In the genomic region with DNA sequence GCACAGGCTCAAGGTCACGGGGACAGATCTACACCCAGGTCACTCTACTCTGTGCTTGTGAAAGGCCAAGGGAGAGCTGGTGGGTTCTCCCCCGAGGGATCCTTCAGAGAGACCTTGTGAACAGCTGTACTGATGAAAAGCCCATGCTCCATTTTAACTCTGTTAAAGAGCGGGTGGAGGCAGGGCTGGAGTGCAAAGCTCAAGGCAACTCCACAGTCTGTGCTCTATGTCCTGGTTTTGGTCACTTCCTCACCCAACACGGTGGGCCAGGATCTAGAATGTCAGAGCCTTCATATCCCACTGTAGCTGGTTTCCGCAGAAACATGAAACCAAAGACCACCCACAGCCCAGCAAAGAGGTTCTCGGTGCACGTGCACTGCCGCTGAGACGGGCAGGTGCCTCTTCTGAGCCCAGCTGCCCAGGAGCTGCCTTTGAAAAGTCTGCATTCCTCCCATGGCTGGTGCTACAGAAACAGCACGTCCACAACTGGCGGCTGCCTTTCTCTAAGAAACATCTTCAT, we compare ENCODE assay signal across 32 cellular contexts.
"Had no signal": no experiment of that assay in that cellular context is flagged by ENCODE, and none has a peak within 500 bp of the region (broad histone marks: within the 10 kb centered on the region; RNA-seq: fewer than 3 reads in every experiment).

No MANE protein-coding gene starts in this region.

- H3K36me3 ChIP-seq: ascending aorta, esophagus squamous epithelium, gastroesophageal sphincter, WERI-Rb-1 had no signal

- H3K27me3 Mint-ChIP-seq: activated CD8-positive, alpha-beta memory T cell treated with anti-CD3 and anti-CD28 coated beads, Interleukin-2, amount 10 ng/mL, durations not matched to agents 7 days and 5 days; activated naive CD4-positive, alpha-beta T cell treated with anti-CD3 and anti-CD28 coated beads, Interleukin-2, amount 10 ng/mL, durations not matched to agents 7 days and 5 days; effector memory CD8-positive, alpha-beta T cell; T-helper 17 cell had no signal

- H3K4me1 Mint-ChIP-seq: activated B cell treated with CpG ODN at 0.5 μM for 24 hours; activated CD8-positive, alpha-beta memory T cell treated with anti-CD3 and anti-CD28 coated beads, Interleukin-2, amount 10 ng/mL, durations not matched to agents 7 days and 5 days; activated naive CD4-positive, alpha-beta T cell treated with anti-CD3 and anti-CD28 coated beads, Interleukin-2, amount 10 ng/mL, durations not matched to agents 7 days and 5 days; activated naive CD8-positive, alpha-beta T cell treated with anti-CD3 and anti-CD28 coated beads, Interleukin-2, amount 10 ng/mL, durations not matched to agents 7 days and 5 days; T-helper 17 cell had no signal

- H3K27ac ChIP-seq: ascending aorta, brain microvascular endothelial cell, epithelial cell of prostate, esophagus squamous epithelium, gastroesophageal sphincter, WERI-Rb-1 had no signal

- H3K9me3 Mint-ChIP-seq: activated B cell treated with CpG ODN at 0.5 μM for 24 hours; activated naive CD4-positive, alpha-beta T cell treated with anti-CD3 and anti-CD28 coated beads, Interleukin-2, amount 10 ng/mL, durations not matched to agents 7 days and 5 days; activated T-helper 1 cell treated with anti-CD3 and anti-CD28 coated beads, Interleukin-12 subunit alpha, Interleukin-12 subunit beta, Interleukin-2, Interleukin-4 antibody, amounts not matched to agents 30 ng/mL and 10 ng/mL and 1 ng/mL, durations not matched to agents 14 hours and 24 hours and 36 hours; T-helper 2 cell treated with Interferon-gamma antibody and Interleukin-4, amounts not matched to agents 5 μg/mL and 100 μg/mL, for 36 hours had no signal

- H3K27ac Mint-ChIP-seq: activated B cell treated with CpG ODN at 0.5 μM for 24 hours; activated CD8-positive, alpha-beta memory T cell treated with anti-CD3 and anti-CD28 coated beads, Interleukin-2, amount 10 ng/mL, durations not matched to agents 7 days and 5 days; activated CD8-positive, alpha-beta T cell treated with anti-CD3 and anti-CD28 coated beads for 36 hours; activated naive CD4-positive, alpha-beta T cell treated with anti-CD3 and anti-CD28 coated beads, Interleukin-2, amount 10 ng/mL, durations not matched to agents 7 days and 5 days; activated naive CD4-positive, alpha-beta T cell treated with anti-CD3 and anti-CD28 coated beads, Interleukin-2, amount 50 U/mL, for 72 hours; activated naive CD8-positive, alpha-beta T cell treated with anti-CD3 and anti-CD28 coated beads, Interleukin-2, amount 10 ng/mL, durations not matched to agents 7 days and 5 days; activated T-helper 1 cell treated with anti-CD3 and anti-CD28 coated beads, Interleukin-12 subunit alpha, Interleukin-12 subunit beta, Interleukin-2, Interleukin-4 antibody, amounts not matched to agents 30 ng/mL and 10 ng/mL and 1 ng/mL, durations not matched to agents 14 hours and 24 hours and 36 hours; effector memory CD8-positive, alpha-beta T cell; T-helper 17 cell; T-helper 2 cell treated with Interferon-gamma antibody and Interleukin-4, amounts not matched to agents 5 μg/mL and 100 μg/mL, for 36 hours had no signal

- H3K4me3 Mint-ChIP-seq: activated B cell treated with CpG ODN at 0.5 μM for 24 hours; activated CD8-positive, alpha-beta memory T cell treated with anti-CD3 and anti-CD28 coated beads, Interleukin-2, amount 10 ng/mL, durations not matched to agents 7 days and 5 days; activated CD8-positive, alpha-beta T cell treated with anti-CD3 and anti-CD28 coated beads for 36 hours; activated naive CD4-positive, alpha-beta T cell treated with anti-CD3 and anti-CD28 coated beads, Interleukin-2, amount 10 ng/mL, durations not matched to agents 7 days and 5 days; activated naive CD8-positive, alpha-beta T cell treated with anti-CD3 and anti-CD28 coated beads, Interleukin-2, amount 10 ng/mL, durations not matched to agents 7 days and 5 days; activated T-helper 1 cell treated with anti-CD3 and anti-CD28 coated beads, Interleukin-12 subunit alpha, Interleukin-12 subunit beta, Interleukin-2, Interleukin-4 antibody, amounts not matched to agents 30 ng/mL and 10 ng/mL and 1 ng/mL, durations not matched to agents 14 hours and 24 hours and 36 hours; effector memory CD8-positive, alpha-beta T cell; T-helper 17 cell; T-helper 2 cell treated with Interferon-gamma antibody and Interleukin-4, amounts not matched to agents 5 μg/mL and 100 μg/mL, for 36 hours had no signal

- H3K4me1 ChIP-seq: ascending aorta, esophagus squamous epithelium, gastroesophageal sphincter had no signal

- DNase-seq: activated B cell treated with CpG ODN at 0.5 μM for 24 hours; activated CD4-positive, alpha-beta T cell treated with anti-CD3 and anti-CD28 coated beads for 48 hours; activated CD4-positive, alpha-beta T cell treated with anti-CD3 and anti-CD28 coated beads, Interleukin-2, amount 50 U/mL, for 1 hour; activated CD4-positive, alpha-beta T cell treated with anti-CD3 and anti-CD28 coated beads, Interleukin-2, amount 50 U/mL, for 48 hours; activated CD8-positive, alpha-beta memory T cell treated with anti-CD3 and anti-CD28 coated beads, Interleukin-2, amount 10 ng/mL, durations not matched to agents 7 days and 5 days; activated CD8-positive, alpha-beta memory T cell treated with anti-CD3 and anti-CD28 coated beads, Interleukin-2, amount 50 U/mL, for 4 hours; activated CD8-positive, alpha-beta T cell treated with anti-CD3 and anti-CD28 coated beads for 36 hours; activated gamma-delta T cell; activated naive CD4-positive, alpha-beta T cell; activated naive CD4-positive, alpha-beta T cell treated with anti-CD3 and anti-CD28 coated beads, Interleukin-2, amount 10 ng/mL, durations not matched to agents 7 days and 5 days; activated naive CD8-positive, alpha-beta T cell treated with anti-CD3 and anti-CD28 coated beads, Interleukin-2, amount 10 ng/mL, durations not matched to agents 7 days and 5 days; activated T-cell treated with anti-CD3 and anti-CD28 coated beads, Interleukin-2, amount 50 U/mL, for 1 hour; activated T-cell treated with anti-CD3 and anti-CD28 coated beads, Interleukin-2, amount 50 U/mL, for 48 hours; brain microvascular endothelial cell; caudate nucleus; cortex of kidney; dermis blood vessel endothelial cell; effector CD4-positive, alpha-beta T cell; effector memory CD8-positive, alpha-beta T cell; esophagus squamous epithelium; foreskin melanocyte; T-helper 1 cell; T-helper 17 cell; T1000; WERI-Rb-1 had no signal

- ATAC-seq: activated CD4-positive, CD25-positive, alpha-beta regulatory T cell treated with anti-CD3 and anti-CD28 coated beads, Interleukin-2, amount 50 U/mL, for 24 hours; activated CD8-positive, alpha-beta memory T cell treated with anti-CD3 and anti-CD28 coated beads, Interleukin-2, amount 10 ng/mL, durations not matched to agents 7 days and 5 days; activated CD8-positive, alpha-beta T cell treated with anti-CD3 and anti-CD28 coated beads for 36 hours; activated naive CD4-positive, alpha-beta T cell treated with anti-CD3 and anti-CD28 coated beads, Interleukin-2, amount 50 U/mL, for 72 hours; effector memory CD8-positive, alpha-beta T cell; gastroesophageal sphincter; T-helper 17 cell had no signal

- H3K27me3 ChIP-seq: ascending aorta, brain microvascular endothelial cell, esophagus squamous epithelium, gastroesophageal sphincter had no signal

- H3K4me3 ChIP-seq: ascending aorta, esophagus squamous epithelium, gastroesophageal sphincter had no signal

- H3K36me3 Mint-ChIP-seq: activated CD8-positive, alpha-beta memory T cell treated with anti-CD3 and anti-CD28 coated beads, Interleukin-2, amount 10 ng/mL, durations not matched to agents 7 days and 5 days; activated naive CD4-positive, alpha-beta T cell treated with anti-CD3 and anti-CD28 coated beads, Interleukin-2, amount 10 ng/mL, durations not matched to agents 7 days and 5 days; activated naive CD4-positive, alpha-beta T cell treated with anti-CD3 and anti-CD28 coated beads, Interleukin-2, amount 50 U/mL, for 72 hours; activated naive CD8-positive, alpha-beta T cell treated with anti-CD3 and anti-CD28 coated beads, Interleukin-2, amount 10 ng/mL, durations not matched to agents 7 days and 5 days had no signal

- H3K9me3 ChIP-seq: ascending aorta, esophagus squamous epithelium, gastroesophageal sphincter had no signal
